In the genomic region with DNA sequence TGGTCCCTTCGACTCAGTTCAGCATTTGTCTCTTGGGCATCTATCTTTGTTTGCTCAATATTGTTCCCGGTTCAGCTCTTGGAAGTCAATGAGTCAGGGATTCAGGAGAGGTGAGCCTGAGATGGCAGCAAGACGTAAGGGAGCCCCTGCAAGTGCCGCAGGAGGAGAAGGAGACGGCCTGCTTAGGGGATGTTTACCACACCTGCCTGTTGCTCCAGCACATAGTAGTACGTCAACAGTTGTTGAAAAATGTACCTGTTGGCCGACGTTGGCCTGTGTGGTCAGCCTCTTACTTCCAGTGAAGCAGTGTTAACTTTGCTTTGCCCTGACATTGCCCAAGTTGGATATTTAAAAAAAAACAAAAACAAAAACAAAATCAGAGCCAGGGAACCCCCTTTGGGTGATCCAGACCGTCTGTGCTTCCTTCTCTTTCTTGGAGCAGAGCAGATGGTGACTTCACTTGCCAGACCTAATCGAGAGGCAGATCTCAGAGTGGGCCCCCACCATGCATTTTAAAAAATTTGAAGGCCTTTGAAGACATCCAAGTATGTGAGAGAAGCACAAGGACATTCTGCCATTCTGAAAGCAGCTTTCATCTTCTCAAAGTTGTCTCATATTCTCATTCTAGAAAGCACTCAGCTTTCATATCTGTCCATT, we compare ENCODE assay signal across 30 cellular contexts.
"Had no signal": no experiment of that assay in that cellular context is flagged by ENCODE, and none has a peak within 500 bp of the region (broad histone marks: within the 10 kb centered on the region; RNA-seq: fewer than 3 reads in every experiment).

No MANE protein-coding gene starts in this region.

- H3K4me3 ChIP-seq: breast epithelium, gastroesophageal sphincter, right atrium auricular region, smooth muscle cell, stomach, thyroid gland, upper lobe of left lung had no signal

- H2AFZ ChIP-seq: parathyroid adenoma had no signal

- DNase-seq: activated B cell treated with CpG ODN at 0.5 μM for 24 hours; activated CD4-positive, alpha-beta T cell treated with anti-CD3 and anti-CD28 coated beads, Interleukin-2, amount 50 U/mL, for 1 hour; activated CD8-positive, alpha-beta memory T cell treated with anti-CD3 and anti-CD28 coated beads, Interleukin-2, amount 10 ng/mL, durations not matched to agents 7 days and 5 days; activated CD8-positive, alpha-beta T cell treated with anti-CD3 and anti-CD28 coated beads for 36 hours; activated naive CD4-positive, alpha-beta T cell; activated T-cell treated with anti-CD3 and anti-CD28 coated beads for 4 hours; activated T-cell treated with anti-CD3 and anti-CD28 coated beads, Interleukin-2, amount 50 U/mL, for 72 hours; central memory CD4-positive, alpha-beta T cell; dermis blood vessel endothelial cell; effector CD8-positive, alpha-beta T cell; hippocampal formation; left colon; mammary epithelial cell; nucleus accumbens; stimulated activated CD4-positive, alpha-beta T cell treated with anti-CD3 and anti-CD28 coated beads, Interleukin-1b, Interleukin-23, amount 100 ng/mL, for 48 hours; stimulated activated CD4-positive, alpha-beta T cell treated with anti-CD3 and anti-CD28 coated beads, Interleukin-4, amount 100 ng/mL, for 4 hours; stimulated activated CD8-positive, alpha-beta memory T cell treated with anti-CD3 and anti-CD28 coated beads, Interleukin-4, amount 100 ng/mL, for 48 hours; stomach; T-helper 17 cell; T1000; thyroid gland; upper lobe of left lung had no signal

- H3K27ac ChIP-seq: breast epithelium, gastroesophageal sphincter, parathyroid adenoma, right atrium auricular region, stomach, thyroid gland, upper lobe of left lung had no signal

- H3K27me3 ChIP-seq: breast epithelium, right atrium auricular region, thyroid gland, upper lobe of left lung had no signal

- H3K36me3 ChIP-seq: breast epithelium, gastroesophageal sphincter, right atrium auricular region, stomach, thyroid gland, upper lobe of left lung had no signal

- H3K4me1 Mint-ChIP-seq: activated B cell treated with CpG ODN at 0.5 μM for 24 hours; activated CD8-positive, alpha-beta memory T cell treated with anti-CD3 and anti-CD28 coated beads, Interleukin-2, amount 10 ng/mL, durations not matched to agents 7 days and 5 days; nephron; stimulated activated memory B cell treated with anti-CD40 and anti-IgM and Interleukin-4, amounts not matched to agents 10 μg/mL and 1 μg/mL and 100 μg/mL, for 72 hours; T-helper 17 cell had no signal

- H3K27ac Mint-ChIP-seq: activated B cell treated with CpG ODN at 0.5 μM for 24 hours; activated CD8-positive, alpha-beta memory T cell treated with anti-CD3 and anti-CD28 coated beads, Interleukin-2, amount 10 ng/mL, durations not matched to agents 7 days and 5 days; activated CD8-positive, alpha-beta T cell treated with anti-CD3 and anti-CD28 coated beads for 36 hours; activated naive CD4-positive, alpha-beta T cell treated with anti-CD3 and anti-CD28 coated beads, Interleukin-2, amount 50 U/mL, for 72 hours; activated T-cell treated with anti-CD3 and anti-CD28 coated beads, Interleukin-2, amount 50 U/mL, for 72 hours; nephron; stimulated activated memory B cell treated with anti-CD40 and anti-IgM and Interleukin-4, amounts not matched to agents 10 μg/mL and 1 μg/mL and 100 μg/mL, for 72 hours; T-helper 17 cell had no signal

- H3K79me2 ChIP-seq: parathyroid adenoma had no signal

- H3K4me2 ChIP-seq: smooth muscle cell had no signal

- H3K9me3 ChIP-seq: breast epithelium, gastroesophageal sphincter, right atrium auricular region, stomach, thyroid gland, upper lobe of left lung had no signal

- H3K4me1 ChIP-seq: breast epithelium, gastroesophageal sphincter, parathyroid adenoma, right atrium auricular region, stomach, thyroid gland, upper lobe of left lung had no signal

- ATAC-seq: activated CD8-positive, alpha-beta memory T cell treated with anti-CD3 and anti-CD28 coated beads, Interleukin-2, amount 10 ng/mL, durations not matched to agents 7 days and 5 days; activated CD8-positive, alpha-beta T cell treated with anti-CD3 and anti-CD28 coated beads for 36 hours; activated naive CD4-positive, alpha-beta T cell treated with anti-CD3 and anti-CD28 coated beads, Interleukin-2, amount 50 U/mL, for 72 hours; activated T-cell treated with anti-CD3 and anti-CD28 coated beads, Interleukin-2, amount 50 U/mL, for 72 hours; gastroesophageal sphincter; left colon; stimulated activated memory B cell treated with anti-CD40 and anti-IgM and Interleukin-4, amounts not matched to agents 10 μg/mL and 1 μg/mL and 100 μg/mL, for 72 hours; T-helper 17 cell had no signal

- H3K9ac ChIP-seq: parathyroid adenoma had no signal

- H3K36me3 Mint-ChIP-seq: activated CD8-positive, alpha-beta memory T cell treated with anti-CD3 and anti-CD28 coated beads, Interleukin-2, amount 10 ng/mL, durations not matched to agents 7 days and 5 days; activated naive CD4-positive, alpha-beta T cell treated with anti-CD3 and anti-CD28 coated beads, Interleukin-2, amount 50 U/mL, for 72 hours; stimulated activated memory B cell treated with anti-CD40 and anti-IgM and Interleukin-4, amounts not matched to agents 10 μg/mL and 1 μg/mL and 100 μg/mL, for 72 hours had no signal

- H3K4me3 Mint-ChIP-seq: activated B cell treated with CpG ODN at 0.5 μM for 24 hours; activated CD8-positive, alpha-beta memory T cell treated with anti-CD3 and anti-CD28 coated beads, Interleukin-2, amount 10 ng/mL, durations not matched to agents 7 days and 5 days; activated CD8-positive, alpha-beta T cell treated with anti-CD3 and anti-CD28 coated beads for 36 hours; activated T-cell treated with anti-CD3 and anti-CD28 coated beads, Interleukin-2, amount 50 U/mL, for 72 hours; nephron; stimulated activated memory B cell treated with anti-CD40 and anti-IgM and Interleukin-4, amounts not matched to agents 10 μg/mL and 1 μg/mL and 100 μg/mL, for 72 hours; T-helper 17 cell had no signal

- H3K9me3 Mint-ChIP-seq: activated B cell treated with CpG ODN at 0.5 μM for 24 hours; activated CD8-positive, alpha-beta T cell treated with anti-CD3 and anti-CD28 coated beads for 36 hours; activated naive CD4-positive, alpha-beta T cell treated with anti-CD3 and anti-CD28 coated beads, Interleukin-2, amount 50 U/mL, for 72 hours; activated T-cell treated with anti-CD3 and anti-CD28 coated beads, Interleukin-2, amount 50 U/mL, for 72 hours; nephron; stimulated activated memory B cell treated with anti-CD40 and anti-IgM and Interleukin-4, amounts not matched to agents 10 μg/mL and 1 μg/mL and 100 μg/mL, for 72 hours had no signal
